ENCODE assay signal across 24 cellular contexts in genomic region chr2:42270757-42271156, GRCh38.
"Had no signal": no experiment of that assay in that cellular context is flagged by ENCODE, and none has a peak within 500 bp of the region (broad histone marks: within the 10 kb centered on the region; RNA-seq: fewer than 3 reads in every experiment).

No MANE protein-coding gene starts in this region.

- H3K9me3 ChIP-seq: breast epithelium, esophagus squamous epithelium, left lung, pancreas, right atrium auricular region had no signal

- H3K9me3 Mint-ChIP-seq: mesothelial cell of epicardium; naive B cell; neural crest cell; T-cell; T-helper 2 cell treated with Interferon-gamma antibody and Interleukin-4, amounts not matched to agents 5 μg/mL and 100 μg/mL, for 36 hours had no signal

- H3K27me3 ChIP-seq: breast epithelium, esophagus squamous epithelium, left lung, pancreas, right atrium auricular region had no signal

- H3K4me3 ChIP-seq: breast epithelium, esophagus squamous epithelium, left lung, pancreas, right atrium auricular region had no signal

- H3K4me1 Mint-ChIP-seq: neural crest cell had no signal

- H3K4me1 ChIP-seq: pancreas, right atrium auricular region had no signal

- ATAC-seq: activated CD4-positive, CD25-positive, alpha-beta regulatory T cell treated with anti-CD3 and anti-CD28 coated beads, Interleukin-2, amount 50 U/mL, for 24 hours; T-cell had no signal

- H3K4me3 Mint-ChIP-seq: mesothelial cell of epicardium; naive B cell; neural crest cell; T-cell; T-helper 2 cell treated with Interferon-gamma antibody and Interleukin-4, amounts not matched to agents 5 μg/mL and 100 μg/mL, for 36 hours had no signal

- DNase-seq: activated CD4-positive, alpha-beta T cell treated with anti-CD3 and anti-CD28 coated beads for 48 hours; activated CD4-positive, alpha-beta T cell treated with anti-CD3 and anti-CD28 coated beads, Interleukin-2, amount 50 U/mL, for 48 hours; activated CD8-positive, alpha-beta memory T cell treated with anti-CD3 and anti-CD28 coated beads for 24 hours; activated effector memory CD4-positive, alpha-beta T cell treated with Interleukin-2 at 50 U/mL for 16 hours; activated naive CD4-positive, alpha-beta T cell treated with Interleukin-2 at 50 U/mL for 16 hours; central memory CD4-positive, alpha-beta T cell; esophagus squamous epithelium; foreskin melanocyte; mammary epithelial cell; naive B cell; nucleus accumbens; pancreas; stimulated activated CD4-positive, alpha-beta T cell treated with anti-CD3 and anti-CD28 coated beads, Interleukin-2, amount 100 ng/mL, for 48 hours; stimulated activated naive CD4-positive, alpha-beta T cell treated with Interleukin-2 at 50 U/mL for 16 hours; T-cell; trophoblast cell had no signal

- H3K36me3 ChIP-seq: breast epithelium, pancreas, right atrium auricular region had no signal

- H3K27ac ChIP-seq: pancreas, right atrium auricular region, VCaP had no signal

- H3K27me3 Mint-ChIP-seq: naive B cell, T-cell had no signal

- H3K27ac Mint-ChIP-seq: mesothelial cell of epicardium; T-helper 2 cell treated with Interferon-gamma antibody and Interleukin-4, amounts not matched to agents 5 μg/mL and 100 μg/mL, for 36 hours had no signal
